Comparison of ENCODE assay signal across 17 cellular contexts in the genomic region with DNA sequence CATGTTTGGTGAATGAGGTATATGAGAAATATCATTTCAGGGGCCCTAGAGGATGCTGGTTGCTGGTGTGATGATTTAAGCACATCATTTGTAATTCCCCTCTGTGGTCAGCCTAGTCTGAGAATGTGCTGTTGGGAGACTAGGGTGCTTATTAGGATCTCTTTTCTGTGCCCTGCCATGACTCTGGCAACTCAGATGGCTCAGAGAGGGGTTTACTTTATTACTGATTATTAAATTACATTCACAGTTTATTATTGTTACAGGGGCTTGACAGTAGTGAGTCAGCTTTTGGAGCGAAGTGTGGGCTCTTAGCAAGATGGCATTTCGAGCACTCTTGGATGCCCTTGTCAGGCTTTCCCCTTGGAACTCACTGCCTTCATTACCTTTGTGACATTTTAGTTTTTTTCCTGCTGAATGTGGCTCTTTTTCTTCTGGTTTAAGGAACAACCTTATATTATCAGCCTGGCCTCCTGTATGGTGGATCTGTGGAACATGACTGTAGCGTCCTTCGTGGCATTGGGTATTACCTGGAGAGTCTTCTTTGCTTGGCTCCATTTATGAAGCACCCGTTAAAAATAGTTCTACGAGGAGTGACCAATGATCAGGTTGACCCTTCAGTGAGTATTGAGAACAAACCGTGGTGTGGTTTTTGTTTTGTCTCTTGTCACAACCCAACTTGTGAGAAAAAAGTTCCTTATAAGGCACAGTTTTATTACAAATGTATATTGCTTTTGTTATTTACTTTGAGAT. TPM values are rescaled to one million over a fixed set of nuclear protein-coding genes. Genes with fewer than 3 reads are reported as not detected.
DNase-seq lines count a peak whose midpoint lies in the region; ATAC-seq and TF ChIP-seq lines count a peak whose summit lies in the region.
"Had no signal": no experiment of that assay in that cellular context is flagged by ENCODE, and none has a peak within 500 bp of the region (broad histone marks: within the 10 kb centered on the region; RNA-seq: fewer than 3 reads in every experiment).

No MANE protein-coding gene starts in this region.

- H3K27ac Mint-ChIP-seq in activated CD4-positive, alpha-beta T cell treated with anti-CD3 and anti-CD28 coated beads for 36 hours: no peak overlapping the region

- H3K9me3 Mint-ChIP-seq in activated CD4-positive, alpha-beta T cell treated with anti-CD3 and anti-CD28 coated beads for 36 hours (ENCODE audit: low read depth): no peaks in the 10 kb centered on the region

- H3K9me3 ChIP-seq in lung (ENCODE audit: control insufficient read depth in 2 of 2, insufficient read depth in 1 of 2, low read length in 1 of 2): no peaks in the 10 kb centered on the region
- H3K9me3 ChIP-seq: BLaER1 treated with 17β-estradiol and CSF1 and Interleukin-3, amounts not matched to agents 10 nM and 100 nM had no signal

- H3K27me3 Mint-ChIP-seq in activated CD4-positive, alpha-beta T cell treated with anti-CD3 and anti-CD28 coated beads for 36 hours: no peaks in the 10 kb centered on the region

- no peak overlapping the region for H3K27ac ChIP-seq in lung (ENCODE audit: low read depth in 1 of 2, low read length in 1 of 2)
- H3K27ac ChIP-seq: BLaER1 treated with 17β-estradiol and CSF1 and Interleukin-3, amounts not matched to agents 10 nM and 100 nM had no signal

- H3K4me3 Mint-ChIP-seq in activated CD4-positive, alpha-beta T cell treated with anti-CD3 and anti-CD28 coated beads for 36 hours: no peak overlapping the region

- H3K27me3 ChIP-seq in lung (ENCODE audit: control insufficient read depth, insufficient read depth): no peaks in the 10 kb centered on the region
- H3K27me3 ChIP-seq: BLaER1 treated with 17β-estradiol and CSF1 and Interleukin-3, amounts not matched to agents 10 nM and 100 nM had no signal

- CTCF ChIA-PET in activated CD4-positive, alpha-beta T cell treated with anti-CD3 and anti-CD28 coated beads for 36 hours (lab: Charles Lee): interaction anchor here (0.8 to 2.7 kb wide), 3 partner anchors 31 to 67 kb away, joined by 3 to 9 read pairs (median 4); no protein-coding TSS in a partner anchor

- peaks cover 14% of the 10 kb centered on the region for H3K36me3 Mint-ChIP-seq in activated CD4-positive, alpha-beta T cell treated with anti-CD3 and anti-CD28 coated beads for 36 hours (ENCODE audit: low read depth)

- POLR2A ChIA-PET in activated CD4-positive, alpha-beta T cell treated with anti-CD3 and anti-CD28 coated beads for 36 hours (lab: Charles Lee): interaction anchor here (0.6 kb wide), 1 partner anchor 68 kb away, joined by 10 read pairs; no protein-coding TSS in a partner anchor

- no peak overlapping the region for H3K4me3 ChIP-seq in lung
- H3K4me3 ChIP-seq: BLaER1 treated with 17β-estradiol and CSF1 and Interleukin-3, amounts not matched to agents 10 nM and 100 nM had no signal

- DNase-seq in activated CD4-positive, alpha-beta T cell treated with anti-CD3 and anti-CD28 coated beads for 36 hours: no peak
- no peak for DNase-seq in activated CD4-positive, alpha-beta T cell treated with anti-CD3 and anti-CD28 coated beads for 4 hours
- DNase-seq in astrocyte of the hippocampus (ENCODE audit: low read depth, low spot score) (peak; percentile 42), lung (ENCODE audit: low spot score) (no peak), NCI-H128 (lab: John Stamatoyannopoulos, UW; ENCODE audit: unreplicated experiment) (no peak), HuH-7.5 (ENCODE audit: low spot score) (no peak)
- DNase-seq: KG1, MM.1S, NCI-H1105, NCI-H187, NCI-H446 treated with DMSO at 0.1 percent for 48 hours, NCI-H774 had no signal

- WGBS in lung, 2 donors: 78 to 92% methylated on average over 7 of the region's 7 CpGs

- ATAC-seq in activated CD4-positive, alpha-beta T cell treated with anti-CD3 and anti-CD28 coated beads for 36 hours: peak; percentile 51
- ATAC-seq in GM18868 (IDR thresholded peaks at IDR 0.05; ENCODE audit: unreplicated experiment): peak; percentile 67
- ATAC-seq in lung (ENCODE audit: insufficient read depth, low FRiP score): peak; percentile 37
- ATAC-seq in GM18907 (IDR thresholded peaks at IDR 0.05; ENCODE audit: unreplicated experiment): no peak
- ATAC-seq: HCT116, Right ventricle myocardium inferior had no signal

- H3K4me1 Mint-ChIP-seq in activated CD4-positive, alpha-beta T cell treated with anti-CD3 and anti-CD28 coated beads for 36 hours: peaks cover 9% of the 10 kb centered on the region

- intact Hi-C loops in activated CD4-positive, alpha-beta T cell treated with anti-CD3 and anti-CD28 coated beads for 36 hours (cut with DNase I, micrococcal nuclease): no loop called here

- peaks cover 0 to 2% of the 10 kb centered on the region in 2 donors for H3K36me3 ChIP-seq in lung (ENCODE audit: control insufficient read depth in 2 of 2, insufficient read depth in 2 of 2, low read length in 2 of 2)

- TF ChIP-seq CTCF in lung (IDR thresholded peaks at IDR 0.05; ENCODE audit: control extremely low read depth, extremely low read depth): no peak

- peaks cover 7 to 11% of the 10 kb centered on the region in 2 donors for H3K4me1 ChIP-seq in lung (ENCODE audit: control insufficient read depth in 2 of 2, insufficient read depth in 2 of 2, low read length in 2 of 2)

RNA-seq across cellular contexts. Expression of a gene that starts 33.8 kb away (rescaled TPM):
- 10 to 100 TPM; 27.0 to 36.4 TPM for total RNA-seq in activated CD4-positive, alpha-beta T cell treated with anti-CD3 and anti-CD28 coated beads for 36 hours
- 10 to 100 TPM; 27.7 to 62.2 TPM for total RNA-seq in lung
- polyA plus RNA-seq in lung: 10 to 100 TPM; 14.8 to 19.1 TPM
